In the genomic region with DNA sequence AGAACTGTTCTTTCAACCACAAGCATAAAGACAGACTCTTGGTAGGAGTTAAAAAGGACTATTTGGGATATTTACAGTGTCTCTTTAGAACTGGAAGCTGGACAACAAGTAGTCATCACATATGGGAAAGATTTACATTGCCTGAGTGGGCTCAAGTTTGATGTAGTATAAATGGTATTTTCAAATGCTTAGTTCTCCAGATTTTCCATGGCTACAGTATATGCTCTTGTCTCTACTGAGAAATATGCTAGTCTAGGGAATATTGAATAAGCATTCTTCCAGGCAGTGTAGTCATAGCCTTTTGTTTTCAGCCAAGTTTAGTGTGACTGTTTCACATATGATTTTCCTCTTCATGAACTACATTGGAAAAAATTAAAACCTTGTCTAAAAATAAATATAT, we compare ENCODE assay signal across 1 cellular context.
TF ChIP-seq lines count a peak whose summit lies in the region.

No MANE protein-coding gene starts in this region.

TF ChIP-seq in IMR-90, 13 proteins besides CTCF, POLR2A, EP300 and RAD21:
- no peak for TF ChIP-seq NFE2L2 (IDR thresholded peaks at IDR 0.05; ENCODE audit: low read depth, low read length)
- no peak for TF ChIP-seq RFX5 (IDR thresholded peaks at IDR 0.05; ENCODE audit: low read depth, low read length)
- no peak for TF ChIP-seq FOS (IDR thresholded peaks at IDR 0.05; ENCODE audit: low read depth, low read length)
- no peak for TF ChIP-seq RCOR1 (IDR thresholded peaks at IDR 0.05; ENCODE audit: insufficient replicate concordance, low read length)
- TF ChIP-seq MAZ (IDR thresholded peaks at IDR 0.05; ENCODE audit: borderline replicate concordance, low read depth, low read length) = no peak
- TF ChIP-seq BHLHE40 (IDR thresholded peaks at IDR 0.05; ENCODE audit: low read depth, low read length) = no peak
- TF ChIP-seq MAFK (IDR thresholded peaks at IDR 0.05; ENCODE audit: low read depth, low read length) = no peak
- no peak for TF ChIP-seq SMC3 (IDR thresholded peaks at IDR 0.05; ENCODE audit: low read depth, low read length)
- TF ChIP-seq CHD1 (IDR thresholded peaks at IDR 0.05; ENCODE audit: low read depth, low read length) = no peak
- TF ChIP-seq, protein P1, sequence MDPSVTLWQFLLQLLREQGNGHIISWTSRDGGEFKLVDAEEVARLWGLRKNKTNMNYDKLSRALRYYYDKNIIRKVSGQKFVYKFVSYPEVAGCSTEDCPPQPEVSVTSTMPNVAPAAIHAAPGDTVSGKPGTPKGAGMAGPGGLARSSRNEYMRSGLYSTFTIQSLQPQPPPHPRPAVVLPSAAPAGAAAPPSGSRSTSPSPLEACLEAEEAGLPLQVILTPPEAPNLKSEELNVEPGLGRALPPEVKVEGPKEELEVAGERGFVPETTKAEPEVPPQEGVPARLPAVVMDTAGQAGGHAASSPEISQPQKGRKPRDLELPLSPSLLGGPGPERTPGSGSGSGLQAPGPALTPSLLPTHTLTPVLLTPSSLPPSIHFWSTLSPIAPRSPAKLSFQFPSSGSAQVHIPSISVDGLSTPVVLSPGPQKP (IDR thresholded peaks at IDR 0.05; ENCODE audit: borderline replicate concordance, low read depth, low read length) = no peak
- TF ChIP-seq CEBPB (IDR thresholded peaks at IDR 0.05; ENCODE audit: low read depth, low read length) = no peak
